ENCODE assay signal across 8 cellular contexts in the genomic region with DNA sequence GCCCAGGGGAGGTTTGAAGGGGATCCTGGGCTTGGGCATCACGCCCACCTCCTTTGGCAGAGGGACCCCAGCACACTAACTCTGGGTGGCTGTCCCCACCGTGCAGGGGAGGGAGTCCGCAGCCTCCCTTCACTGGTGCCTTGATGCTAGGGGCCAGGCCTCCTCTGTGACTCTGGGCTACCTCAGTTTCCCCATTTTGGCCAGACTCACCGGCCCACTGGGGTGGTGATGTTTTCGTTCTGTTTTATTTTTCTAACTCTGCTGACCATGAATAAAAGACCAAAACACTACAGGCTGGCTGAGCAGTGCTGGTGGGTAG. TPM values are rescaled to one million over a fixed set of nuclear protein-coding genes. Genes with fewer than 3 reads are reported as not detected.
A peak's percentile ranks its signal among the peaks of the same experiment; 100 is the strongest.
DNase-seq lines count a peak whose midpoint lies in the region; ATAC-seq and TF ChIP-seq lines count a peak whose summit lies in the region.

No MANE protein-coding gene starts in this region.

- H3K27me3 Mint-ChIP-seq in natural killer cell treated with Interleukin-12 subunit alpha and Interleukin-12 subunit beta and Interleukin-15 and Interleukin-18, amount 100 ng/mL, for 72 hours = peaks cover 0 to 2% of the 10 kb centered on the region in 2 donors
- H3K27me3 Mint-ChIP-seq in natural killer cell (ENCODE audit: low read depth in 2 of 2) = peaks cover 0 to 9% of the 10 kb centered on the region in 2 donors
- H3K27me3 Mint-ChIP-seq in mesothelial cell of epicardium (ENCODE audit: low read depth) = no peaks in the 10 kb centered on the region

- peaks cover 4 to 5% of the 10 kb centered on the region in 2 donors for H3K4me1 Mint-ChIP-seq in natural killer cell treated with Interleukin-12 subunit alpha and Interleukin-12 subunit beta and Interleukin-15 and Interleukin-18, amount 100 ng/mL, for 72 hours (ENCODE audit: low read depth in 2 of 2)
- H3K4me1 Mint-ChIP-seq in natural killer cell (peaks cover 0 to 11% of the 10 kb centered on the region in 2 donors), mesothelial cell of epicardium (peaks cover 12% of the 10 kb centered on the region)

- TF ChIP-seq POLR2A in breast epithelium (IDR thresholded peaks at IDR 0.05) (no peak), vagina (IDR thresholded peaks at IDR 0.05) (no peak)

- no peaks in the 10 kb centered on the region for H3K9me3 Mint-ChIP-seq in natural killer cell treated with Interleukin-12 subunit alpha and Interleukin-12 subunit beta and Interleukin-15 and Interleukin-18, amount 100 ng/mL, for 72 hours
- no peaks in the 10 kb centered on the region for H3K9me3 Mint-ChIP-seq in natural killer cell
- H3K9me3 Mint-ChIP-seq in mesothelial cell of epicardium = no peaks in the 10 kb centered on the region

- peak overlapping the region; percentile 88 to 98 (median 97) for H3K4me3 ChIP-seq in breast epithelium
- peak overlapping the region; percentile 77 to 86 for H3K4me3 ChIP-seq in vagina

- no peaks in the 10 kb centered on the region for H3K9me3 ChIP-seq in breast epithelium
- H3K9me3 ChIP-seq in vagina = no peaks in the 10 kb centered on the region

- no peaks in the 10 kb centered on the region for H3K36me3 ChIP-seq in breast epithelium
- H3K36me3 ChIP-seq in vagina = peaks cover 0 to 18% of the 10 kb centered on the region in 2 donors

- ATAC-seq in natural killer cell treated with Interleukin-12 subunit alpha and Interleukin-12 subunit beta and Interleukin-15 and Interleukin-18, amount 100 ng/mL, for 72 hours = no peak
- ATAC-seq in natural killer cell = no peak
- ATAC-seq in GM19467 (IDR thresholded peaks at IDR 0.05; ENCODE audit: unreplicated experiment) = no peak
- ATAC-seq in GM21526 (IDR thresholded peaks at IDR 0.05; ENCODE audit: low FRiP score, unreplicated experiment) = no peak

- H3K27ac ChIP-seq in breast epithelium = peak overlapping the region; percentile 99 to 100
- peak overlapping the region; percentile 98 for H3K27ac ChIP-seq in vagina

- TF ChIP-seq CTCF in natural killer cell (IDR thresholded peaks at IDR 0.05) (no peak), breast epithelium (IDR thresholded peaks at IDR 0.05) (no peak), mesothelial cell of epicardium (IDR thresholded peaks at IDR 0.05; ENCODE audit: unreplicated experiment) (no peak), vagina (IDR thresholded peaks at IDR 0.05) (no peak)

- no peak for DNase-seq in natural killer cell treated with Interleukin-12 subunit alpha and Interleukin-12 subunit beta and Interleukin-15 and Interleukin-18, amount 100 ng/mL, for 72 hours (ENCODE audit: low spot score)
- DNase-seq in natural killer cell = no peak
- no peak for DNase-seq in breast epithelium (ENCODE audit: low spot score in 2 of 2)
- no peak for DNase-seq in mesothelial cell of epicardium (ENCODE audit: low spot score in 2 of 2, unreplicated experiment in 2 of 2)
- no peak for DNase-seq in vagina (ENCODE audit: extremely low spot score in 2 of 2)
- DNase-seq in NCI-H526 treated with DMSO at 0.1 percent for 48 hours (lab: John Stamatoyannopoulos, UW) = no peak

- H3K27me3 ChIP-seq in breast epithelium = no peaks in the 10 kb centered on the region
- no peaks in the 10 kb centered on the region for H3K27me3 ChIP-seq in vagina

- H3K36me3 Mint-ChIP-seq in natural killer cell treated with Interleukin-12 subunit alpha and Interleukin-12 subunit beta and Interleukin-15 and Interleukin-18, amount 100 ng/mL, for 72 hours = peaks cover 5% of the 10 kb centered on the region
- no peaks in the 10 kb centered on the region for H3K36me3 Mint-ChIP-seq in natural killer cell
- H3K36me3 Mint-ChIP-seq in mesothelial cell of epicardium = peaks cover 15% of the 10 kb centered on the region

- H3K4me3 Mint-ChIP-seq in natural killer cell treated with Interleukin-12 subunit alpha and Interleukin-12 subunit beta and Interleukin-15 and Interleukin-18, amount 100 ng/mL, for 72 hours = peak overlapping the region; percentile 65
- H3K4me3 Mint-ChIP-seq in natural killer cell (no peak overlapping the region), mesothelial cell of epicardium (peak overlapping the region; percentile 95)

- intact Hi-C loops in natural killer cell (cut with micrococcal nuclease) = no loop called here
- intact Hi-C loops in breast epithelium (cut with DNase I; ENCODE audit: low total_unique reads) = loop anchor here (10.0 kb wide), 1 partner anchor 162 kb away; a partner anchor contains a TSS
- intact Hi-C loops in vagina (cut with DNase I) = loop anchor here (10.0 kb wide), 1 partner anchor 322 kb away; no protein-coding TSS in a partner anchor

- H3K27ac Mint-ChIP-seq in natural killer cell treated with Interleukin-12 subunit alpha and Interleukin-12 subunit beta and Interleukin-15 and Interleukin-18, amount 100 ng/mL, for 72 hours = peak overlapping the region in 1 of 2 donors; percentile 33
- H3K27ac Mint-ChIP-seq in natural killer cell (no peak overlapping the region), mesothelial cell of epicardium (peak overlapping the region; percentile 99)

- H3K4me1 ChIP-seq in breast epithelium (peaks cover 12 to 18% of the 10 kb centered on the region in 2 donors), vagina (peaks cover 41% of the 10 kb centered on the region)

RNA-seq across cellular contexts. Expression of a gene that starts 0.5 kb away (rescaled TPM):
- total RNA-seq in natural killer cell treated with Interleukin-12 subunit alpha and Interleukin-12 subunit beta and Interleukin-15 and Interleukin-18, amount 100 ng/mL, for 72 hours = 1 to 10 TPM; 2.7 to 7.4 TPM
- total RNA-seq in natural killer cell (1 to 10 TPM; 1.1 to 3.5 (median 1.5) TPM), breast epithelium (10 to 100 TPM; 45.3 to 62.8 (median 49.8) TPM), mesothelial cell of epicardium (101 to 109 TPM (median 107 TPM) in 3 replicates), vagina (52.1 TPM)

RNA-seq across cellular contexts. Expression of a gene that starts 8.2 kb away (rescaled TPM):
- 100 to 1,000 TPM; 212 to 391 TPM for total RNA-seq in natural killer cell treated with Interleukin-12 subunit alpha and Interleukin-12 subunit beta and Interleukin-15 and Interleukin-18, amount 100 ng/mL, for 72 hours
- 100 to 1,000 TPM; 281 to 307 (median 288) TPM for total RNA-seq in natural killer cell
- 100 to 1,000 TPM in 2 of 3 donors, 10 to 100 TPM in 1; 45.8 to 111 (median 104) TPM for total RNA-seq in breast epithelium
- total RNA-seq in mesothelial cell of epicardium = 229 to 245 TPM (median 240 TPM) in 3 replicates
- total RNA-seq in vagina = 96.5 TPM

RNA-seq across cellular contexts. Expression of a gene that starts 14.2 kb away (rescaled TPM):
- total RNA-seq in natural killer cell treated with Interleukin-12 subunit alpha and Interleukin-12 subunit beta and Interleukin-15 and Interleukin-18, amount 100 ng/mL, for 72 hours = 10 to 100 TPM; 32.7 to 38.7 TPM
- total RNA-seq in natural killer cell = 10 to 100 TPM; 35.0 to 44.2 (median 38.1) TPM
- 10 to 100 TPM; 13.3 to 18.0 (median 16.7) TPM for total RNA-seq in breast epithelium
- total RNA-seq in mesothelial cell of epicardium = 30.9 to 39.1 TPM (median 37.5 TPM) in 3 replicates
- total RNA-seq in vagina = 15.7 TPM

RNA-seq across cellular contexts. Expression of a gene that starts 22.8 kb away (rescaled TPM):
- 1 to 10 TPM; 1.8 to 6.0 TPM for total RNA-seq in natural killer cell treated with Interleukin-12 subunit alpha and Interleukin-12 subunit beta and Interleukin-15 and Interleukin-18, amount 100 ng/mL, for 72 hours
- total RNA-seq in natural killer cell (1 to 10 TPM; 1.0 to 1.9 (median 1.3) TPM), breast epithelium (1 to 10 TPM; 2.9 to 4.2 (median 3.7) TPM), mesothelial cell of epicardium (6.0 to 8.0 TPM (median 6.4 TPM) in 3 replicates), vagina (3.4 TPM)

RNA-seq across cellular contexts. Expression of a gene that starts 29.0 kb away (rescaled TPM):
- under 1 TPM; 0.64 to 0.73 TPM for total RNA-seq in natural killer cell treated with Interleukin-12 subunit alpha and Interleukin-12 subunit beta and Interleukin-15 and Interleukin-18, amount 100 ng/mL, for 72 hours
- total RNA-seq in natural killer cell = under 1 TPM; 0.18 to 0.84 (median 0.47) TPM
- 1 to 10 TPM in 2 of 3 donors, under 1 TPM in 1; 0.64 to 4.3 (median 3.2) TPM for total RNA-seq in breast epithelium
- total RNA-seq in mesothelial cell of epicardium = 9.2 to 10.4 TPM (median 9.6 TPM) in 3 replicates
- total RNA-seq in vagina = 9.3 TPM
